8 cellular contexts compared by ENCODE assay signal in genomic region chr17:81519284-81520020, GRCh38. TPM values are rescaled to one million over a fixed set of nuclear protein-coding genes. Genes with fewer than 3 reads are reported as not detected.
DNase-seq lines count a peak whose midpoint lies in the region; ATAC-seq and TF ChIP-seq lines count a peak whose summit lies in the region.

No MANE protein-coding gene starts in this region.

- DNase-seq in GM12865 (ENCODE audit: low read depth): peak; percentile 81
- peak; percentile 70 for DNase-seq in NCI-H2196 (lab: John Stamatoyannopoulos, UW; ENCODE audit: unreplicated experiment)
- DNase-seq in Right ventricle myocardium superior: peak; percentile 61
- DNase-seq in retinal pigment epithelial cell (ENCODE audit: low read depth): no peak
- DNase-seq in GOT3 (lab: John Stamatoyannopoulos, UW): no peak
- no peak for DNase-seq in NCI-H1092 (lab: John Stamatoyannopoulos, UW)
- no peak for DNase-seq in inferior parietal cortex (ENCODE audit: extremely low spot score)

- H3K4me3 Mint-ChIP-seq in activated T-helper 17 cell treated with anti-CD3 and anti-CD28 coated beads, Interleukin-2, amount 50 U/mL, for 72 hours: peak overlapping the region; percentile 33

- no peaks in the 10 kb centered on the region for H3K36me3 Mint-ChIP-seq in activated T-helper 17 cell treated with anti-CD3 and anti-CD28 coated beads, Interleukin-2, amount 50 U/mL, for 72 hours (ENCODE audit: low read depth)

- peaks cover 4% of the 10 kb centered on the region for H3K4me1 Mint-ChIP-seq in activated T-helper 17 cell treated with anti-CD3 and anti-CD28 coated beads, Interleukin-2, amount 50 U/mL, for 72 hours

- H3K27ac Mint-ChIP-seq in activated T-helper 17 cell treated with anti-CD3 and anti-CD28 coated beads, Interleukin-2, amount 50 U/mL, for 72 hours: no peak overlapping the region

- H3K9me3 Mint-ChIP-seq in activated T-helper 17 cell treated with anti-CD3 and anti-CD28 coated beads, Interleukin-2, amount 50 U/mL, for 72 hours: no peaks in the 10 kb centered on the region

- intact Hi-C loops in Right ventricle myocardium superior (cut with DNase I): no loop called here

- peak overlapping the region; percentile 90 for H3K4me3 ChIP-seq in GM12865 (ENCODE audit: low read depth, low read length)
- H3K4me3 ChIP-seq in retinal pigment epithelial cell (ENCODE audit: low read length): peak overlapping the region; percentile 33

- TF ChIP-seq CTCF in GM12865 (IDR thresholded peaks at IDR 0.05; ENCODE audit: insufficient read depth, low read depth, low read length, missing control alignments) (peak; percentile 61), retinal pigment epithelial cell (conservative IDR thresholded peaks at IDR 0.05; ENCODE audit: low read depth, low read length) (peak; percentile 37)

- peak; percentile 67 for ATAC-seq in activated T-helper 17 cell treated with anti-CD3 and anti-CD28 coated beads, Interleukin-2, amount 50 U/mL, for 72 hours (replicated peaks)
- ATAC-seq in Right ventricle myocardium superior (ENCODE audit: poor library complexity): peak; percentile 5

- H3K27me3 Mint-ChIP-seq in activated T-helper 17 cell treated with anti-CD3 and anti-CD28 coated beads, Interleukin-2, amount 50 U/mL, for 72 hours: no peaks in the 10 kb centered on the region

RNA-seq across cellular contexts. Expression of gene ACTG1, which starts 6.9 kb away (rescaled TPM):
- 1,000 to 10,000 TPM; 4,457 to 7,394 TPM for total RNA-seq in activated T-helper 17 cell treated with anti-CD3 and anti-CD28 coated beads, Interleukin-2, amount 50 U/mL, for 72 hours
- 369 TPM for total RNA-seq in Right ventricle myocardium superior

RNA-seq across cellular contexts. Expression of gene FSCN2, which starts 8.7 kb away (rescaled TPM):
- under 1 TPM; 0.43 to 0.93 TPM for total RNA-seq in activated T-helper 17 cell treated with anti-CD3 and anti-CD28 coated beads, Interleukin-2, amount 50 U/mL, for 72 hours
- 0.19 TPM for total RNA-seq in Right ventricle myocardium superior

RNA-seq across cellular contexts. Expression of gene FAAP100, which starts 32.7 kb away (rescaled TPM):
- 10 to 100 TPM; 26.9 to 38.6 TPM for total RNA-seq in activated T-helper 17 cell treated with anti-CD3 and anti-CD28 coated beads, Interleukin-2, amount 50 U/mL, for 72 hours
- total RNA-seq in Right ventricle myocardium superior: 13.0 TPM

Comparison
In these comparisons a context has a peak if more than half of its experiments do, and no peak if none do; other contexts are left out.
1. DNase-seq: peak in GM12865 (single experiment), NCI-H2196 (single experiment) and Right ventricle myocardium superior (single experiment); none in retinal pigment epithelial cell (single experiment), GOT3 (single experiment), NCI-H1092 (single experiment) and inferior parietal cortex (single experiment).
2. RNA of gene ACTG1, which starts 6.9 kb away (total RNA-seq): 4,457 to 7,394 TPM in activated T-helper 17 cell treated with anti-CD3 and anti-CD28 coated beads, Interleukin-2, amount 50 U/mL, for 72 hours; 369 TPM in Right ventricle myocardium superior (single experiment); every median in the first group is over 10 times any median in the second.